ENCODE assay signal across 8 cellular contexts in the genomic region with DNA sequence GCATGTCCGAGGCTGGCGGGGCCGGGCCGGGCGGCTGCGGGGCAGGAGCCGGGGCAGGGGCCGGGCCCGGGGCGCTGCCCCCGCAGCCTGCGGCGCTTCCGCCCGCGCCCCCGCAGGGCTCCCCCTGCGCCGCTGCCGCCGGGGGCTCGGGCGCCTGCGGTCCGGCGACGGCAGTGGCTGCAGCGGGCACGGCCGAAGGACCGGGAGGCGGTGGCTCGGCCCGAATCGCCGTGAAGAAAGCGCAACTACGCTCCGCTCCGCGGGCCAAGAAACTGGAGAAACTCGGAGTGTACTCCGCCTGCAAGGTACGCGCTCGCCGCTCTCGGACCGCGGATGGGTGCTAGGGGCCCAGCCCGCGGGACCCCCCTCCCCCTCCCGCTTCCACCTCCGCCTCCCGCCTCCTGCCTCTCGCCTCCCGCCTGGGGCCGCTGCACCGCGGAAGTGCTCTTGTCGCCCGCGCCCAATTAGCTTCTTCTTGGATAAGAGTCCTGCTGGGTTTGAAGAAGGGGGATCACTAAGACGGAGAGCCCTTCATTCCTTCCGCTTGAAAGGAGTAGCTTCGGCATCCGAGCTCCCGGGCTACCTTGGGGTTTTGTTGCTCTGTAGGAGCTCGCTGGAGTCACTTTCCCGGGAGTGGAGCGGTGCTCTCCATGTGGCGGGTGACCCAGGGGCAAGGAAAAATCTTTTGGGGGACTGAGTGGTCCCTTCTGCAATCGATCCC. TPM values are rescaled to one million over a fixed set of nuclear protein-coding genes. Genes with fewer than 3 reads are reported as not detected.
A peak's percentile ranks its signal among the peaks of the same experiment; 100 is the strongest.
DNase-seq lines count a peak whose midpoint lies in the region; ATAC-seq and TF ChIP-seq lines count a peak whose summit lies in the region.

No MANE protein-coding gene starts in this region.

- TF ChIP-seq CTCF in coronary artery (IDR thresholded peaks at IDR 0.05) = no peak

- peak overlapping the region; percentile 92 for H3K4me3 ChIP-seq in coronary artery

- H3K27ac ChIP-seq in coronary artery = peak overlapping the region; percentile 96 to 99

- peak; percentile 60 for DNase-seq in A172 (ENCODE audit: low spot score)
- DNase-seq in NCI-H2227 (lab: John Stamatoyannopoulos, UW; ENCODE audit: unreplicated experiment) = peak; percentile 51
- peak; percentile 50 to 63 for DNase-seq in activated CD4-positive, alpha-beta T cell treated with anti-CD3 and anti-CD28 coated beads for 4 hours
- DNase-seq in coronary artery (ENCODE audit: low spot score) = no peak
- peak; percentile 90 for DNase-seq in left kidney (ENCODE audit: low read depth, low spot score)
- DNase-seq in stimulated activated CD4-positive, alpha-beta T cell treated with anti-CD3 and anti-CD28 coated beads, Interleukin-2, amount 100 ng/mL, for 4 hours (ENCODE audit: low read depth) = peak; percentile 32

- ATAC-seq in GM18511 (IDR thresholded peaks at IDR 0.05; ENCODE audit: unreplicated experiment) (peak; percentile 47), HG02981 (IDR thresholded peaks at IDR 0.05; ENCODE audit: unreplicated experiment) (peak; percentile 31)

RNA-seq across cellular contexts. Expression of a gene that starts 0.4 kb away (rescaled TPM):
- total RNA-seq in A172 (2014; rRNA removed; shearing (Covaris generic)) = 14.0 and 15.8 TPM in 2 replicates

RNA-seq across cellular contexts. Expression of a gene that starts 28.6 kb away (rescaled TPM):
- not detected in 2 replicates for total RNA-seq in A172 (2014; rRNA removed; shearing (Covaris generic))
